8 cellular contexts compared by ENCODE assay signal in the genomic region with DNA sequence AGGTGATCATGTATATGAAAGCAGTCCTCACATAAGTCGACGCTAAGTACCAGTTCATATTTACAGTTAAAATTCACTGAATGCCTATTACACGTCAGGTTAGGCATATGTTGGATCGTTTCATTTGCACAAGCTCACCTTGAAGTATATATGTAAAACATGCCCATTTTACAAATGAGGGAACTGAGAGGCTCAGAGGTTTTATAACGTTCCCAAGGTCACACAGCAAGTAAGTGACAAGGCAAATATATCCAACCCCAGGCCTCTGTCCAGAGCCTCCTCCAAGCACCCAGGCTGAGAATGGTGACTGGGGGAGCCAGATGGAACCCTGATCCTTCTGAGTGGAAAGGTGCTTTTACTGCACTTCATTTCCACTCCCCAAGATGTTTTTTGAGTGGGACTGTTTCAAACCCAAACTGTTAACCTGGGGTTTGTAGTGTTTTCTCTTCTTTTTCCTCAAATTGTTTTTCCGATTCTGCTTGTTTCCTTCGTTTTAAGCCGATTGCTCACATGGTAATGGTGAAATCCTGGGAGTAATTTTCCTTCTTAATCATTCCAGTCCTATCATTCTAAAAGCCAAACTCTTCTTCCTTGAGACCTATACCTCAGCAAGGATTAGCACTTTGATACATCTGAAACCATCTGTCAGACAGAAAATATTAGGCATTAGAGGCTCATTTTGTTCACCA. TPM values are rescaled to one million over a fixed set of nuclear protein-coding genes. Genes with fewer than 3 reads are reported as not detected.
DNase-seq lines count a peak whose midpoint lies in the region; ATAC-seq, FAIRE-seq and TF ChIP-seq lines count a peak whose summit lies in the region.

No MANE protein-coding gene starts in this region.

- H3K27me3 ChIP-seq in body of pancreas (no peaks in the 10 kb centered on the region), mononuclear cell (ENCODE audit: insufficient read depth, low read length) (no peaks in the 10 kb centered on the region)

- TF ChIP-seq POLR2A in body of pancreas (IDR thresholded peaks at IDR 0.05) (no peak), erythroblast (IDR thresholded peaks at IDR 0.05; ENCODE audit: low read length) (no peak)

- peaks cover 19% of the 10 kb centered on the region for H3K36me3 Mint-ChIP-seq in Calu3 (ENCODE audit: insufficient read depth, unreplicated experiment)

- DNase-seq in Calu3 (no peak), body of pancreas (no peak), NCI-H1417 (lab: John Stamatoyannopoulos, UW) (no peak), RCC 7860 (ENCODE audit: low spot score) (no peak), erythroblast (lab: John Stamatoyannopoulos, UW) (no peak)

- ATAC-seq in HG03520 (IDR thresholded peaks at IDR 0.05; ENCODE audit: unreplicated experiment), result peak; percentile 1
- ATAC-seq in body of pancreas, result no peak
- no peak for ATAC-seq in GM18870 (IDR thresholded peaks at IDR 0.05; ENCODE audit: unreplicated experiment)

- H3K4me3 ChIP-seq in body of pancreas (peak overlapping the region; percentile 37 to 57), mononuclear cell (ENCODE audit: low read length) (peak overlapping the region; percentile 54)

- no peaks in the 10 kb centered on the region for H3K9me3 ChIP-seq in body of pancreas
- no peaks in the 10 kb centered on the region for H3K9me3 ChIP-seq in mononuclear cell (ENCODE audit: low read depth, low read length)

- peak overlapping the region; percentile 89 for H3K27ac Mint-ChIP-seq in Calu3 (ENCODE audit: unreplicated experiment)

- intact Hi-C loops in Calu3 (cut with micrococcal nuclease; ENCODE audit: unreplicated experiment), result no loop called here
- intact Hi-C loops in body of pancreas (cut with DNase I), result no loop called here

- peak overlapping the region; percentile 82 for H3K4me3 Mint-ChIP-seq in Calu3 (ENCODE audit: low read depth, unreplicated experiment)

- H3K4me1 Mint-ChIP-seq in Calu3 (ENCODE audit: low read depth, unreplicated experiment), result peaks cover 26% of the 10 kb centered on the region

- H3K27ac ChIP-seq in body of pancreas, result peak overlapping the region; percentile 84 to 96 (median 90)

- no peak for FAIRE-seq in RCC 7860 (lab: Jason Lieb, UNC)

- H3K27me3 Mint-ChIP-seq in Calu3 (ENCODE audit: unreplicated experiment), result no peaks in the 10 kb centered on the region

- WGBS in body of pancreas, 2 donors, result 35 to 42% methylated on average over 8 of the region's 8 CpGs

- CTCF ChIA-PET in Calu3 (lab: Charles Lee), result no interaction called here

- H3K9me3 Mint-ChIP-seq in Calu3 (ENCODE audit: low read depth, unreplicated experiment), result no peaks in the 10 kb centered on the region

- no peaks in the 10 kb centered on the region for H3K36me3 ChIP-seq in body of pancreas (replicated peaks in 1 of 2; ENCODE audit: insufficient read depth in 1 of 2, low read depth in 2 of 2)

- TF ChIP-seq CTCF in Calu3 (IDR thresholded peaks at IDR 0.05; ENCODE audit: unreplicated experiment) (no peak), body of pancreas (IDR thresholded peaks at IDR 0.05) (no peak)

- peaks cover 18% of the 10 kb centered on the region for H3K4me1 ChIP-seq in body of pancreas
- peaks cover 17% of the 10 kb centered on the region for H3K4me1 ChIP-seq in mononuclear cell (ENCODE audit: insufficient read depth, low read length)

- BruUV-seq in Calu3 (replicated peaks; lab: Mats Ljungman, UMichigan), result no TSS peak

RNA-seq across cellular contexts. Expression of gene SMIM20, which starts 0.8 kb away (rescaled TPM):
- total RNA-seq in Calu3 (2022) (21.0 and 23.2 TPM in 2 replicates), body of pancreas (10 to 100 TPM in 1 of 2 donors, under 1 TPM in 1; 0.99 to 21.5 TPM), mononuclear cell (15.1 TPM)

RNA-seq across cellular contexts. Expression of gene SEL1L3, which starts 52.0 kb away (rescaled TPM):
- 116 and 120 TPM in 2 replicates for total RNA-seq in Calu3 (2022)
- total RNA-seq in body of pancreas, result 10 to 100 TPM; 32.3 to 64.1 TPM
- 54.3 TPM for total RNA-seq in mononuclear cell
